1 cellular context compared by ENCODE assay signal in the genomic region with DNA sequence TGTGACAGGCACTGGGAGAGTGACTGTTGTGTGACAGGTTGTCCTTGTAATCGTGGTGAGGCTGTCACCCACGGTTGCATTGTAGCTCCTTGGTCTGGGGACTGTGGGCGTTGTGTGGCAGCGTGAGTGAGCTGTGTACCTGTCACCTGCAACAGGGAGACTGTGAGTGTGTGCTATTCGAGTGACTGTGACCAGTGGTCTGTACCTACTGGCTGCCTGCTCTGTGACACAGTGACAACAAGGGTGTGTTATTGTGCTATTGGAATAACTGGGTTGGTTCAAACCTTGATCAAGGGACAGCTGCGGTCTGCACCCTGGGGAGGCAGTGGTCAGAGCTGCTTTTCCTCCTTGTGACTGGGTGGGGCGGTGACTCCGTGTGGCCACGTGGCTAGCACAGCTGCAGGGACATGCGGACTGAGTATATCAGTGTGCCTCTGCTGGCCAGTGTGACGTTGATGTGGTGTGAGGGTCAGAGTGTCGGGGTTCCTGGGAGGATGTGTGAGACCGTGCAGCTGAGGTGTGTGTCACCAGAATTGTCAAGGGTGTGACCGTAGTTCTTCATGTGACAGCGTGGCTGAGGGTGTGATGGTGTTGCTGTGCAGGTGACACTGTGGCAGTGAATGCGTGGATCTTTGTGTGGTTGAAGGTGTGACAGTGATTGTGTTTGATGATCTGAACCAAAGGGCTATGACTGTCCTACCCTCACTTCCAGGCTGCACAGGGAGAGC.
A peak's percentile ranks its signal among the peaks of the same experiment; 100 is the strongest.
TF ChIP-seq lines count a peak whose summit lies in the region.

No MANE protein-coding gene starts in this region.

TF ChIP-seq in HepG2, 621 proteins besides CTCF, POLR2A, EP300 and RAD21 (continued from another document and continues in another):
- TF ChIP-seq, protein P1, sequence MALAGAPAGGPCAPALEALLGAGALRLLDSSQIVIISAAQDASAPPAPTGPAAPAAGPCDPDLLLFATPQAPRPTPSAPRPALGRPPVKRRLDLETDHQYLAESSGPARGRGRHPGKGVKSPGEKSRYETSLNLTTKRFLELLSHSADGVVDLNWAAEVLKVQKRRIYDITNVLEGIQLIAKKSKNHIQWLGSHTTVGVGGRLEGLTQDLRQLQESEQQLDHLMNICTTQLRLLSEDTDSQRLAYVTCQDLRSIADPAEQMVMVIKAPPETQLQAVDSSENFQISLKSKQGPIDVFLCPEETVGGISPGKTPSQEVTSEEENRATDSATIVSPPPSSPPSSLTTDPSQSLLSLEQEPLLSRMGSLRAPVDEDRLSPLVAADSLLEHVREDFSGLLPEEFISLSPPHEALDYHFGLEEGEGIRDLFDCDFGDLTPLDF (CRISPR knock-in tag; IDR thresholded peaks at IDR 0.05): no peak
- peak; percentile 34; the same call in 1 of the 2 replicates for TF ChIP-seq RARA (CRISPR knock-in tag; IDR thresholded peaks at IDR 0.05)
- TF ChIP-seq, protein P2, sequence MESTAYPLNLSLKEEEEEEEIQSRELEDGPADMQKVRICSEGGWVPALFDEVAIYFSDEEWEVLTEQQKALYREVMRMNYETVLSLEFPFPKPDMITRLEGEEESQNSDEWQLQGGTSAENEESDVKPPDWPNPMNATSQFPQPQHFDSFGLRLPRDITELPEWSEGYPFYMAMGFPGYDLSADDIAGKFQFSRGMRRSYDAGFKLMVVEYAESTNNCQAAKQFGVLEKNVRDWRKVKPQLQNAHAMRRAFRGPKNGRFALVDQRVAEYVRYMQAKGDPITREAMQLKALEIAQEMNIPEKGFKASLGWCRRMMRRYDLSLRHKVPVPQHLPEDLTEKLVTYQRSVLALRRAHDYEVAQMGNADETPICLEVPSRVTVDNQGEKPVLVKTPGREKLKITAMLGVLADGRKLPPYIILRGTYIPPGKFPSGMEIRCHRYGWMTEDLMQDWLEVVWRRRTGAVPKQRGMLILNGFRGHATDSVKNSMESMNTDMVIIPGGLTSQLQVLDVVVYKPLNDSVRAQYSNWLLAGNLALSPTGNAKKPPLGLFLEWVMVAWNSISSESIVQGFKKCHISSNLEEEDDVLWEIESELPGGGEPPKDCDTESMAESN (CRISPR knock-in tag; conservative IDR thresholded peaks at IDR 0.05): peak; percentile 46; the same call in 1 of the 2 replicates
- no peak for TF ChIP-seq NCOR1 (IDR thresholded peaks at IDR 0.05; ENCODE audit: borderline replicate concordance, low read length)
- TF ChIP-seq, protein P3, sequence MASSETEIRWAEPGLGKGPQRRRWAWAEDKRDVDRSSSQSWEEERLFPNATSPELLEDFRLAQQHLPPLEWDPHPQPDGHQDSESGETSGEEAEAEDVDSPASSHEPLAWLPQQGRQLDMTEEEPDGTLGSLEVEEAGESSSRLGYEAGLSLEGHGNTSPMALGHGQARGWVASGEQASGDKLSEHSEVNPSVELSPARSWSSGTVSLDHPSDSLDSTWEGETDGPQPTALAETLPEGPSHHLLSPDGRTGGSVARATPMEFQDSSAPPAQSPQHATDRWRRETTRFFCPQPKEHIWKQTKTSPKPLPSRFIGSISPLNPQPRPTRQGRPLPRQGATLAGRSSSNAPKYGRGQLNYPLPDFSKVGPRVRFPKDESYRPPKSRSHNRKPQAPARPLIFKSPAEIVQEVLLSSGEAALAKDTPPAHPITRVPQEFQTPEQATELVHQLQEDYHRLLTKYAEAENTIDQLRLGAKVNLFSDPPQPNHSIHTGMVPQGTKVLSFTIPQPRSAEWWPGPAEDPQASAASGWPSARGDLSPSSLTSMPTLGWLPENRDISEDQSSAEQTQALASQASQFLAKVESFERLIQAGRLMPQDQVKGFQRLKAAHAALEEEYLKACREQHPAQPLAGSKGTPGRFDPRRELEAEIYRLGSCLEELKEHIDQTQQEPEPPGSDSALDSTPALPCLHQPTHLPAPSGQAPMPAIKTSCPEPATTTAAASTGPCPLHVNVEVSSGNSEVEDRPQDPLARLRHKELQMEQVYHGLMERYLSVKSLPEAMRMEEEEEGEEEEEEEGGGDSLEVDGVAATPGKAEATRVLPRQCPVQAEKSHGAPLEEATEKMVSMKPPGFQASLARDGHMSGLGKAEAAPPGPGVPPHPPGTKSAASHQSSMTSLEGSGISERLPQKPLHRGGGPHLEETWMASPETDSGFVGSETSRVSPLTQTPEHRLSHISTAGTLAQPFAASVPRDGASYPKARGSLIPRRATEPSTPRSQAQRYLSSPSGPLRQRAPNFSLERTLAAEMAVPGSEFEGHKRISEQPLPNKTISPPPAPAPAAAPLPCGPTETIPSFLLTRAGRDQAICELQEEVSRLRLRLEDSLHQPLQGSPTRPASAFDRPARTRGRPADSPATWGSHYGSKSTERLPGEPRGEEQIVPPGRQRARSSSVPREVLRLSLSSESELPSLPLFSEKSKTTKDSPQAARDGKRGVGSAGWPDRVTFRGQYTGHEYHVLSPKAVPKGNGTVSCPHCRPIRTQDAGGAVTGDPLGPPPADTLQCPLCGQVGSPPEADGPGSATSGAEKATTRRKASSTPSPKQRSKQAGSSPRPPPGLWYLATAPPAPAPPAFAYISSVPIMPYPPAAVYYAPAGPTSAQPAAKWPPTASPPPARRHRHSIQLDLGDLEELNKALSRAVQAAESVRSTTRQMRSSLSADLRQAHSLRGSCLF (CRISPR knock-in tag; IDR thresholded peaks at IDR 0.05; ENCODE audit: borderline replicate concordance): no peak
- TF ChIP-seq ZNF205 (CRISPR knock-in tag; IDR thresholded peaks at IDR 0.05): peak; percentile 16; the same call in 1 of the 2 replicates
- no peak for TF ChIP-seq ZNF33B (CRISPR knock-in tag; IDR thresholded peaks at IDR 0.05)
- TF ChIP-seq HOXA3 (CRISPR knock-in tag; IDR thresholded peaks at IDR 0.05): peak; percentile 46; the same call in 1 of the 2 replicates
- TF ChIP-seq, protein P4, sequence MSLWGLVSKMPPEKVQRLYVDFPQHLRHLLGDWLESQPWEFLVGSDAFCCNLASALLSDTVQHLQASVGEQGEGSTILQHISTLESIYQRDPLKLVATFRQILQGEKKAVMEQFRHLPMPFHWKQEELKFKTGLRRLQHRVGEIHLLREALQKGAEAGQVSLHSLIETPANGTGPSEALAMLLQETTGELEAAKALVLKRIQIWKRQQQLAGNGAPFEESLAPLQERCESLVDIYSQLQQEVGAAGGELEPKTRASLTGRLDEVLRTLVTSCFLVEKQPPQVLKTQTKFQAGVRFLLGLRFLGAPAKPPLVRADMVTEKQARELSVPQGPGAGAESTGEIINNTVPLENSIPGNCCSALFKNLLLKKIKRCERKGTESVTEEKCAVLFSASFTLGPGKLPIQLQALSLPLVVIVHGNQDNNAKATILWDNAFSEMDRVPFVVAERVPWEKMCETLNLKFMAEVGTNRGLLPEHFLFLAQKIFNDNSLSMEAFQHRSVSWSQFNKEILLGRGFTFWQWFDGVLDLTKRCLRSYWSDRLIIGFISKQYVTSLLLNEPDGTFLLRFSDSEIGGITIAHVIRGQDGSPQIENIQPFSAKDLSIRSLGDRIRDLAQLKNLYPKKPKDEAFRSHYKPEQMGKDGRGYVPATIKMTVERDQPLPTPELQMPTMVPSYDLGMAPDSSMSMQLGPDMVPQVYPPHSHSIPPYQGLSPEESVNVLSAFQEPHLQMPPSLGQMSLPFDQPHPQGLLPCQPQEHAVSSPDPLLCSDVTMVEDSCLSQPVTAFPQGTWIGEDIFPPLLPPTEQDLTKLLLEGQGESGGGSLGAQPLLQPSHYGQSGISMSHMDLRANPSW (CRISPR knock-in tag; IDR thresholded peaks at IDR 0.05; ENCODE audit: borderline replicate concordance): no peak
- TF ChIP-seq, protein P5, sequence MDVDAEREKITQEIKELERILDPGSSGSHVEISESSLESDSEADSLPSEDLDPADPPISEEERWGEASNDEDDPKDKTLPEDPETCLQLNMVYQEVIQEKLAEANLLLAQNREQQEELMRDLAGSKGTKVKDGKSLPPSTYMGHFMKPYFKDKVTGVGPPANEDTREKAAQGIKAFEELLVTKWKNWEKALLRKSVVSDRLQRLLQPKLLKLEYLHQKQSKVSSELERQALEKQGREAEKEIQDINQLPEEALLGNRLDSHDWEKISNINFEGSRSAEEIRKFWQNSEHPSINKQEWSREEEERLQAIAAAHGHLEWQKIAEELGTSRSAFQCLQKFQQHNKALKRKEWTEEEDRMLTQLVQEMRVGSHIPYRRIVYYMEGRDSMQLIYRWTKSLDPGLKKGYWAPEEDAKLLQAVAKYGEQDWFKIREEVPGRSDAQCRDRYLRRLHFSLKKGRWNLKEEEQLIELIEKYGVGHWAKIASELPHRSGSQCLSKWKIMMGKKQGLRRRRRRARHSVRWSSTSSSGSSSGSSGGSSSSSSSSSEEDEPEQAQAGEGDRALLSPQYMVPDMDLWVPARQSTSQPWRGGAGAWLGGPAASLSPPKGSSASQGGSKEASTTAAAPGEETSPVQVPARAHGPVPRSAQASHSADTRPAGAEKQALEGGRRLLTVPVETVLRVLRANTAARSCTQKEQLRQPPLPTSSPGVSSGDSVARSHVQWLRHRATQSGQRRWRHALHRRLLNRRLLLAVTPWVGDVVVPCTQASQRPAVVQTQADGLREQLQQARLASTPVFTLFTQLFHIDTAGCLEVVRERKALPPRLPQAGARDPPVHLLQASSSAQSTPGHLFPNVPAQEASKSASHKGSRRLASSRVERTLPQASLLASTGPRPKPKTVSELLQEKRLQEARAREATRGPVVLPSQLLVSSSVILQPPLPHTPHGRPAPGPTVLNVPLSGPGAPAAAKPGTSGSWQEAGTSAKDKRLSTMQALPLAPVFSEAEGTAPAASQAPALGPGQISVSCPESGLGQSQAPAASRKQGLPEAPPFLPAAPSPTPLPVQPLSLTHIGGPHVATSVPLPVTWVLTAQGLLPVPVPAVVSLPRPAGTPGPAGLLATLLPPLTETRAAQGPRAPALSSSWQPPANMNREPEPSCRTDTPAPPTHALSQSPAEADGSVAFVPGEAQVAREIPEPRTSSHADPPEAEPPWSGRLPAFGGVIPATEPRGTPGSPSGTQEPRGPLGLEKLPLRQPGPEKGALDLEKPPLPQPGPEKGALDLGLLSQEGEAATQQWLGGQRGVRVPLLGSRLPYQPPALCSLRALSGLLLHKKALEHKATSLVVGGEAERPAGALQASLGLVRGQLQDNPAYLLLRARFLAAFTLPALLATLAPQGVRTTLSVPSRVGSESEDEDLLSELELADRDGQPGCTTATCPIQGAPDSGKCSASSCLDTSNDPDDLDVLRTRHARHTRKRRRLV (CRISPR knock-in tag; IDR thresholded peaks at IDR 0.05): no peak
- TF ChIP-seq, protein P6, sequence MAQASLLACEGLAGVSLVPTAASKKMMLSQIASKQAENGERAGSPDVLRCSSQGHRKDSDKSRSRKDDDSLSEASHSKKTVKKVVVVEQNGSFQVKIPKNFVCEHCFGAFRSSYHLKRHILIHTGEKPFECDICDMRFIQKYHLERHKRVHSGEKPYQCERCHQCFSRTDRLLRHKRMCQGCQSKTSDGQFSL (CRISPR knock-in tag; IDR thresholded peaks at IDR 0.05): no peak; the same call in 1 of the 2 replicates
- 0 out of 2 replicates have a peak, but pooled peaks have one; percentile 10 for TF ChIP-seq ZBTB1 (CRISPR knock-in tag; IDR thresholded peaks at IDR 0.05; ENCODE audit: borderline replicate concordance)
- TF ChIP-seq, protein P7, sequence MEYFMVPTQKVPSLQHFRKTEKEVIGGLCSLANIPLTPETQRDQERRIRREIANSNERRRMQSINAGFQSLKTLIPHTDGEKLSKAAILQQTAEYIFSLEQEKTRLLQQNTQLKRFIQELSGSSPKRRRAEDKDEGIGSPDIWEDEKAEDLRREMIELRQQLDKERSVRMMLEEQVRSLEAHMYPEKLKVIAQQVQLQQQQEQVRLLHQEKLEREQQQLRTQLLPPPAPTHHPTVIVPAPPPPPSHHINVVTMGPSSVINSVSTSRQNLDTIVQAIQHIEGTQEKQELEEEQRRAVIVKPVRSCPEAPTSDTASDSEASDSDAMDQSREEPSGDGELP (IDR thresholded peaks at IDR 0.05; ENCODE audit: borderline replicate concordance, low read depth): peak; percentile 81
- no peak for TF ChIP-seq ZNF180 (CRISPR knock-in tag; IDR thresholded peaks at IDR 0.05; ENCODE audit: borderline replicate concordance, low read depth)
- no peak for TF ChIP-seq ZNF3 (CRISPR knock-in tag; IDR thresholded peaks at IDR 0.05)
- no peak; the same call in 1 of the 2 replicates for TF ChIP-seq POLR2AphosphoS5 (IDR thresholded peaks at IDR 0.05; ENCODE audit: low read depth, low read length)
- 0 out of 2 replicates have a peak, but pooled peaks have one; percentile 56 for TF ChIP-seq RNF2 (conservative IDR thresholded peaks at IDR 0.05; ENCODE audit: low read depth)
- TF ChIP-seq ZNF577 (CRISPR knock-in tag; IDR thresholded peaks at IDR 0.05; ENCODE audit: borderline replicate concordance, low read depth): no peak
- no peak for TF ChIP-seq FOXM1 (CRISPR knock-in tag; IDR thresholded peaks at IDR 0.05)
- no peak for TF ChIP-seq MAFG (CRISPR knock-in tag; IDR thresholded peaks at IDR 0.05)
- TF ChIP-seq, protein P8, sequence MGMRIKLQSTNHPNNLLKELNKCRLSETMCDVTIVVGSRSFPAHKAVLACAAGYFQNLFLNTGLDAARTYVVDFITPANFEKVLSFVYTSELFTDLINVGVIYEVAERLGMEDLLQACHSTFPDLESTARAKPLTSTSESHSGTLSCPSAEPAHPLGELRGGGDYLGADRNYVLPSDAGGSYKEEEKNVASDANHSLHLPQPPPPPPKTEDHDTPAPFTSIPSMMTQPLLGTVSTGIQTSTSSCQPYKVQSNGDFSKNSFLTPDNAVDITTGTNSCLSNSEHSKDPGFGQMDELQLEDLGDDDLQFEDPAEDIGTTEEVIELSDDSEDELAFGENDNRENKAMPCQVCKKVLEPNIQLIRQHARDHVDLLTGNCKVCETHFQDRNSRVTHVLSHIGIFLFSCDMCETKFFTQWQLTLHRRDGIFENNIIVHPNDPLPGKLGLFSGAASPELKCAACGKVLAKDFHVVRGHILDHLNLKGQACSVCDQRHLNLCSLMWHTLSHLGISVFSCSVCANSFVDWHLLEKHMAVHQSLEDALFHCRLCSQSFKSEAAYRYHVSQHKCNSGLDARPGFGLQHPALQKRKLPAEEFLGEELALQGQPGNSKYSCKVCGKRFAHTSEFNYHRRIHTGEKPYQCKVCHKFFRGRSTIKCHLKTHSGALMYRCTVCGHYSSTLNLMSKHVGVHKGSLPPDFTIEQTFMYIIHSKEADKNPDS (CRISPR knock-in tag; IDR thresholded peaks at IDR 0.05): no peak
- TF ChIP-seq, protein P9, sequence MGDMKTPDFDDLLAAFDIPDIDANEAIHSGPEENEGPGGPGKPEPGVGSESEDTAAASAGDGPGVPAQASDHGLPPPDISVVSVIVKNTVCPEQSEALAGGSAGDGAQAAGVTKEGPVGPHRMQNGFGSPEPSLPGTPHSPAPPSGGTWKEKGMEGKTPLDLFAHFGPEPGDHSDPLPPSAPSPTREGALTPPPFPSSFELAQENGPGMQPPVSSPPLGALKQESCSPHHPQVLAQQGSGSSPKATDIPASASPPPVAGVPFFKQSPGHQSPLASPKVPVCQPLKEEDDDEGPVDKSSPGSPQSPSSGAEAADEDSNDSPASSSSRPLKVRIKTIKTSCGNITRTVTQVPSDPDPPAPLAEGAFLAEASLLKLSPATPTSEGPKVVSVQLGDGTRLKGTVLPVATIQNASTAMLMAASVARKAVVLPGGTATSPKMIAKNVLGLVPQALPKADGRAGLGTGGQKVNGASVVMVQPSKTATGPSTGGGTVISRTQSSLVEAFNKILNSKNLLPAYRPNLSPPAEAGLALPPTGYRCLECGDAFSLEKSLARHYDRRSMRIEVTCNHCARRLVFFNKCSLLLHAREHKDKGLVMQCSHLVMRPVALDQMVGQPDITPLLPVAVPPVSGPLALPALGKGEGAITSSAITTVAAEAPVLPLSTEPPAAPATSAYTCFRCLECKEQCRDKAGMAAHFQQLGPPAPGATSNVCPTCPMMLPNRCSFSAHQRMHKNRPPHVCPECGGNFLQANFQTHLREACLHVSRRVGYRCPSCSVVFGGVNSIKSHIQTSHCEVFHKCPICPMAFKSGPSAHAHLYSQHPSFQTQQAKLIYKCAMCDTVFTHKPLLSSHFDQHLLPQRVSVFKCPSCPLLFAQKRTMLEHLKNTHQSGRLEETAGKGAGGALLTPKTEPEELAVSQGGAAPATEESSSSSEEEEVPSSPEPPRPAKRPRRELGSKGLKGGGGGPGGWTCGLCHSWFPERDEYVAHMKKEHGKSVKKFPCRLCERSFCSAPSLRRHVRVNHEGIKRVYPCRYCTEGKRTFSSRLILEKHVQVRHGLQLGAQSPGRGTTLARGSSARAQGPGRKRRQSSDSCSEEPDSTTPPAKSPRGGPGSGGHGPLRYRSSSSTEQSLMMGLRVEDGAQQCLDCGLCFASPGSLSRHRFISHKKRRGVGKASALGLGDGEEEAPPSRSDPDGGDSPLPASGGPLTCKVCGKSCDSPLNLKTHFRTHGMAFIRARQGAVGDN (CRISPR knock-in tag; IDR thresholded peaks at IDR 0.05): peak; percentile 96
- TF ChIP-seq ZNF296 (CRISPR knock-in tag; conservative IDR thresholded peaks at IDR 0.05): no peak
- TF ChIP-seq SRSF1 (optimal IDR thresholded peaks at IDR 0.05; ENCODE audit: low read depth, low read length): no peak
